Comparison of ENCODE assay signal across 2 cellular contexts in the genomic region with DNA sequence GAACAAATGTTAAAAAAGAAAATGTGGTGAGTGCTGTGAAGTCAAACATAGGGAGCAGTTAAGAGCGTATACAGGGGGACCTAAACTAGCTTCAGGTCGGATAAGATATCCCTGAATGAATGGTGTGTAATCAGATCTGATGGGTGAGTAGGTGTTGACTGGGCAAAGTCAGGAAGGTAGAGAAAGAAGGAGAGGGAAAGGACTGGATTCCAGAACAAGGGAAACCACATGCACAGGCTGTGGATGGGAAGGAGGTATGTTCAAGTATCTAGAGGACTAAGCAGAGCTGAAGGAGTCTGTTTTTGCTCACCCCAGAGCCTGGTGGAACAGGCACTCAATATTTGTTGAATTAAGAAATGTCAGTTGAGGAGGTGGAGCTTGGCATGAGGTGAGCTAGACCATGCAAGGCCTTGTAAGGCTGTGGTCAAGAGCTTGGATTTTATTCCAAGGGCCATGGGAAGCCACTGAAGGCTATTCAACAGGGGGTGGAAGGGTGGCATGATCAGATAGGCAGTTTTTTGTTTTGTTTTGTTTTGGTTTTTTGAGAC.
A peak's percentile ranks its signal among the peaks of the same experiment; 100 is the strongest.
TF ChIP-seq lines count a peak whose summit lies in the region.

No MANE protein-coding gene starts in this region.

TF ChIP-seq in GM23338, 12 proteins besides CTCF, POLR2A, EP300 and RAD21:
- TF ChIP-seq CREB1 (CRISPR knock-in tag; IDR thresholded peaks at IDR 0.05; ENCODE audit: low read depth) (no peak), POLR2AphosphoS5 (IDR thresholded peaks at IDR 0.05; ENCODE audit: low read depth) (no peak)
- TF ChIP-seq, protein P1, sequence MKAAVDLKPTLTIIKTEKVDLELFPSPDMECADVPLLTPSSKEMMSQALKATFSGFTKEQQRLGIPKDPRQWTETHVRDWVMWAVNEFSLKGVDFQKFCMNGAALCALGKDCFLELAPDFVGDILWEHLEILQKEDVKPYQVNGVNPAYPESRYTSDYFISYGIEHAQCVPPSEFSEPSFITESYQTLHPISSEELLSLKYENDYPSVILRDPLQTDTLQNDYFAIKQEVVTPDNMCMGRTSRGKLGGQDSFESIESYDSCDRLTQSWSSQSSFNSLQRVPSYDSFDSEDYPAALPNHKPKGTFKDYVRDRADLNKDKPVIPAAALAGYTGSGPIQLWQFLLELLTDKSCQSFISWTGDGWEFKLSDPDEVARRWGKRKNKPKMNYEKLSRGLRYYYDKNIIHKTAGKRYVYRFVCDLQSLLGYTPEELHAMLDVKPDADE (IDR thresholded peaks at IDR 0.05) = no peak

TF ChIP-seq in K562, 482 proteins besides CTCF, POLR2A, EP300 and RAD21:
- no peak for TF ChIP-seq CBX1 (IDR thresholded peaks at IDR 0.05; ENCODE audit: low read depth)
- TF ChIP-seq NUFIP1 (IDR thresholded peaks at IDR 0.05; ENCODE audit: partially characterized antibody) = no peak
- TF ChIP-seq ZNF695 (CRISPR knock-in tag; IDR thresholded peaks at IDR 0.05) = no peak
- no peak for TF ChIP-seq HDAC2 (IDR thresholded peaks at IDR 0.05)
- TF ChIP-seq ILF3 (IDR thresholded peaks at IDR 0.05; ENCODE audit: borderline replicate concordance) = no peak
- TF ChIP-seq NR2C1 (IDR thresholded peaks at IDR 0.05) = no peak
- TF ChIP-seq NR2C1 (tag; IDR thresholded peaks at IDR 0.05) = no peak
- TF ChIP-seq HLTF (IDR thresholded peaks at IDR 0.05) = no peak
- peak; percentile 41; the same call in 1 of the 2 replicates for TF ChIP-seq CEBPG (CRISPR knock-in tag; IDR thresholded peaks at IDR 0.05)
- TF ChIP-seq CEBPG (tag; conservative IDR thresholded peaks at IDR 0.05 in 1 of 2, IDR thresholded peaks at IDR 0.05 in 1 of 2) = no peak
TF ChIP-seq in K562: peak in this region for 1.
